ENCODE assay signal across 8 cellular contexts in the genomic region with DNA sequence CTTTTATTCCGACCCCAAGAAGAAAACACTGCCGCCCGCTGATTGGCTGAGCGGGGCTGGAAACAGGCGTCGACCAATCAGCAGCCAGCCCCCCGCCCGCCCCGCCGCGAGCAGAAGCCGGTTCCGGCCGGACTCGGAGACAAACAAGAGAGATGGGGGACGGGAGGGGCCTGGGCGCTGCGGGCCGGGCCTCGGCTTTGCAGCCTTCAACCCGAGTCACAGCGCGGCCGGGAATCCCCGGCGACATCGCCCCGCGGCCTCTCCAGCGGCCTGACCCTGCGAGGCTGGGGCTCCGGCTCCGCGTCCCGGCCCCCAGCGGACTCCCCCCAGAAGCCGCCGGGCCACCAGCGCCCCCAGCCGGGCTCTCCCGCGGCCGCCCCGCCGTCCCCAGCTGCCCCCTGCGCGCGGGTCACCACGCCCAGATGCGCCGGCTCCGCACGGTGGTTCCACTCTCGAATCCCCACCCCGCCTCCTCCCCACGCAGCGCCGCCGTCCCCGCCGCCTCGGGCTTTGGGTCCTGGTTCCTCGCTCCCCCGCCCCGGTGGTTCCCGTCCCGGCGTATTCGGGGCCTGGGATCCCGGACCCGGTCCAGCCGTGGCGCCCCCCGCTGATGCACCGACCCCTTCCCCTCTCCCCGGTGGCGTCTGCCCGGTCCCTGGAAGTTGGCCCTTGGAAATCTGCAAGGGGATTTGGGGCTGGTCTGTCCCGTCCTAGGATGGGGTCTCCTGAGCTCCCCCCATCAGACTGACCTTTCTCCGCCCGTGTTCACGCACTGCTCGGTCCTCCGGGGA. TPM values are rescaled to one million over a fixed set of nuclear protein-coding genes. Genes with fewer than 3 reads are reported as not detected.
DNase-seq lines count a peak whose midpoint lies in the region; ATAC-seq and TF ChIP-seq lines count a peak whose summit lies in the region.

No MANE protein-coding gene starts in this region.

- H3K27me3 ChIP-seq in left ventricle myocardium inferior (ENCODE audit: low read depth) (no peaks in the 10 kb centered on the region), upper lobe of right lung (no peaks in the 10 kb centered on the region)

- H3K36me3 Mint-ChIP-seq in T-helper 1 cell treated with Interleukin-12 subunit alpha and Interleukin-12 subunit beta and Interleukin-4 antibody, amounts not matched to agents 30 μg/mL and 1 μg/mL, for 36 hours (ENCODE audit: low read depth) = no peaks in the 10 kb centered on the region
- H3K36me3 Mint-ChIP-seq in progenitor cell of endocrine pancreas (ENCODE audit: insufficient read depth) = no peaks in the 10 kb centered on the region

- peak overlapping the region; percentile 82 for H3K27ac Mint-ChIP-seq in T-helper 1 cell treated with Interleukin-12 subunit alpha and Interleukin-12 subunit beta and Interleukin-4 antibody, amounts not matched to agents 30 μg/mL and 1 μg/mL, for 36 hours
- H3K27ac Mint-ChIP-seq in progenitor cell of endocrine pancreas = peak overlapping the region; percentile 94

- peaks cover 55% of the 10 kb centered on the region for H3K27me3 Mint-ChIP-seq in T-helper 1 cell treated with Interleukin-12 subunit alpha and Interleukin-12 subunit beta and Interleukin-4 antibody, amounts not matched to agents 30 μg/mL and 1 μg/mL, for 36 hours (ENCODE audit: low read depth)
- H3K27me3 Mint-ChIP-seq in progenitor cell of endocrine pancreas = peaks cover 34% of the 10 kb centered on the region

- H3K4me1 Mint-ChIP-seq in T-helper 1 cell treated with Interleukin-12 subunit alpha and Interleukin-12 subunit beta and Interleukin-4 antibody, amounts not matched to agents 30 μg/mL and 1 μg/mL, for 36 hours (ENCODE audit: low read depth) = peaks cover 23% of the 10 kb centered on the region
- H3K4me1 Mint-ChIP-seq in progenitor cell of endocrine pancreas (ENCODE audit: low read depth) = peaks cover 14% of the 10 kb centered on the region

- H3K4me3 Mint-ChIP-seq in T-helper 1 cell treated with Interleukin-12 subunit alpha and Interleukin-12 subunit beta and Interleukin-4 antibody, amounts not matched to agents 30 μg/mL and 1 μg/mL, for 36 hours = peak overlapping the region; percentile 87
- H3K4me3 Mint-ChIP-seq in progenitor cell of endocrine pancreas (ENCODE audit: low read depth) = peak overlapping the region; percentile 85

- TF ChIP-seq CTCF in GM12873 (IDR thresholded peaks at IDR 0.05; ENCODE audit: insufficient read depth, low read depth, low read length, missing control alignments) = peak; percentile 34
- TF ChIP-seq CTCF in left ventricle myocardium inferior (IDR thresholded peaks at IDR 0.05; ENCODE audit: borderline replicate concordance) = peak; percentile 61
- TF ChIP-seq CTCF in progenitor cell of endocrine pancreas (IDR thresholded peaks at IDR 0.05; ENCODE audit: unreplicated experiment) = peak; percentile 53
- peak; percentile 43 for TF ChIP-seq CTCF in upper lobe of right lung (IDR thresholded peaks at IDR 0.05)

- H3K4me1 ChIP-seq in left ventricle myocardium inferior (peaks cover 41% of the 10 kb centered on the region), upper lobe of right lung (peaks cover 40% of the 10 kb centered on the region)

- DNase-seq in NCI-H146 treated with DMSO at 0.1 percent for 48 hours (lab: John Stamatoyannopoulos, UW; ENCODE audit: unreplicated experiment) = peak; percentile 88
- DNase-seq in amygdala (lab: John Stamatoyannopoulos, UW) = peak in 55 of 56 donors; percentile 74 to 98 (median 94)
- peak; percentile 94 for DNase-seq in left ventricle myocardium inferior
- peak; percentile 92 for DNase-seq in progenitor cell of endocrine pancreas (ENCODE audit: low spot score, unreplicated experiment)
- peak; percentile 98 for DNase-seq in upper lobe of right lung

- H3K9me3 ChIP-seq in left ventricle myocardium inferior (replicated peaks) = no peaks in the 10 kb centered on the region
- no peaks in the 10 kb centered on the region for H3K9me3 ChIP-seq in upper lobe of right lung

- no peaks in the 10 kb centered on the region for H3K9me3 Mint-ChIP-seq in T-helper 1 cell treated with Interleukin-12 subunit alpha and Interleukin-12 subunit beta and Interleukin-4 antibody, amounts not matched to agents 30 μg/mL and 1 μg/mL, for 36 hours
- H3K9me3 Mint-ChIP-seq in progenitor cell of endocrine pancreas (ENCODE audit: low read depth) = no peaks in the 10 kb centered on the region

- ATAC-seq in HG02798 (IDR thresholded peaks at IDR 0.05; ENCODE audit: poor library complexity, unreplicated experiment) = peak; percentile 66
- peak; percentile 88 for ATAC-seq in upper lobe of right lung

- H3K27ac ChIP-seq in left ventricle myocardium inferior (replicated peaks) = peak overlapping the region; percentile 93
- peak overlapping the region; percentile 92 for H3K27ac ChIP-seq in upper lobe of right lung

- intact Hi-C loops in left ventricle myocardium inferior (cut with micrococcal nuclease) = loop anchor here (10.0 kb wide), 1 partner anchor 54 kb away; no protein-coding TSS in a partner anchor
- intact Hi-C loops in upper lobe of right lung (cut with DNase I) = loop anchor here (5.0 kb wide), 1 partner anchor 57 kb away; no protein-coding TSS in a partner anchor

- H3K36me3 ChIP-seq in left ventricle myocardium inferior (no peaks in the 10 kb centered on the region), upper lobe of right lung (peaks cover 6% of the 10 kb centered on the region)

- H3K4me3 ChIP-seq in left ventricle myocardium inferior = peak overlapping the region; percentile 91
- peak overlapping the region; percentile 81 for H3K4me3 ChIP-seq in upper lobe of right lung

RNA-seq across cellular contexts. Expression of gene SLC43A2, which starts 0.4 kb away (rescaled TPM):
- total RNA-seq in left ventricle myocardium inferior = 4.0 TPM
- total RNA-seq in progenitor cell of endocrine pancreas = 21.1 and 21.9 TPM in 2 replicates
- 39.9 TPM for total RNA-seq in upper lobe of right lung

RNA-seq across cellular contexts. Expression of gene SCARF1, which starts 16.5 kb away (rescaled TPM):
- total RNA-seq in left ventricle myocardium inferior (12.2 TPM), progenitor cell of endocrine pancreas (0.43 and 0.69 TPM in 2 replicates), upper lobe of right lung (48.5 TPM)

RNA-seq across cellular contexts. Expression of gene RILP, which starts 20.6 kb away (rescaled TPM):
- total RNA-seq in left ventricle myocardium inferior = 81.7 TPM
- total RNA-seq in progenitor cell of endocrine pancreas = 1.2 and 1.5 TPM in 2 replicates
- total RNA-seq in upper lobe of right lung = 39.5 TPM

RNA-seq across cellular contexts. Expression of gene PRPF8, which starts 55.6 kb away (rescaled TPM):
- total RNA-seq in left ventricle myocardium inferior (136 TPM), progenitor cell of endocrine pancreas (367 and 378 TPM in 2 replicates), upper lobe of right lung (263 TPM)

Comparison
In these comparisons a context has a peak if more than half of its experiments do, and no peak if none do; other contexts are left out.
1. Peak in every context shown above with its lines: DNase-seq, ATAC-seq, H3K4me3 ChIP-seq and H3K27ac ChIP-seq.
2. RNA of gene RILP, which starts 20.6 kb away (total RNA-seq): 81.7 TPM in left ventricle myocardium inferior (single experiment) and 39.5 TPM in upper lobe of right lung (single experiment); 1.2 to 1.5 TPM in progenitor cell of endocrine pancreas; every median in the first group is over 10 times any median in the second.